1 cellular context compared by ENCODE assay signal in the genomic region with DNA sequence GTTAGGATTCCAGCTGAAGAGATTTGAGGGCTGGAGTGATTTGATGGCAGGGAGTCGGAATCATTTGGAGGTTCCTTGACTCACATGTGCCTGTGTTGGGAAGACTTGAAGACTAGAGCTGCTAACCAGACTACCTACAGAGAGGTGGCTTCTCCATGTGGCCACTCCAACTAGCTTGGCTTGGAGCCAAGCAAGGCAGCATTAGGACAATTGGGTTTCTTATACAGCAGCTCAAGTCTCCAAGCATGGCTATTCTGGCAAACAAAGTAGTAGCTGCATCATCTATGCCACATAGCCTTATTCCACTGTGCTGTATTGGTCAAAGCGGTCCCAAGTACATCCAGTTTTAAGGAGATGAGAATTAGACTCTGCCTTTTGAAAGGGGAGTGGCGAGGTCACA.
TF ChIP-seq lines count a peak whose summit lies in the region.

No MANE protein-coding gene starts in this region.

TF ChIP-seq in IMR-90, 13 proteins besides CTCF, POLR2A, EP300 and RAD21 (continued from another document):
- TF ChIP-seq, protein P1, sequence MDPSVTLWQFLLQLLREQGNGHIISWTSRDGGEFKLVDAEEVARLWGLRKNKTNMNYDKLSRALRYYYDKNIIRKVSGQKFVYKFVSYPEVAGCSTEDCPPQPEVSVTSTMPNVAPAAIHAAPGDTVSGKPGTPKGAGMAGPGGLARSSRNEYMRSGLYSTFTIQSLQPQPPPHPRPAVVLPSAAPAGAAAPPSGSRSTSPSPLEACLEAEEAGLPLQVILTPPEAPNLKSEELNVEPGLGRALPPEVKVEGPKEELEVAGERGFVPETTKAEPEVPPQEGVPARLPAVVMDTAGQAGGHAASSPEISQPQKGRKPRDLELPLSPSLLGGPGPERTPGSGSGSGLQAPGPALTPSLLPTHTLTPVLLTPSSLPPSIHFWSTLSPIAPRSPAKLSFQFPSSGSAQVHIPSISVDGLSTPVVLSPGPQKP (IDR thresholded peaks at IDR 0.05; ENCODE audit: borderline replicate concordance, low read depth, low read length) = no peak
